21 cellular contexts compared by ENCODE assay signal in genomic region chr19:24099829-24100228, GRCh38.
"Had no signal": no experiment of that assay in that cellular context is flagged by ENCODE, and none has a peak within 500 bp of the region (broad histone marks: within the 10 kb centered on the region; RNA-seq: fewer than 3 reads in every experiment).

No MANE protein-coding gene starts in this region.

- H3K27ac ChIP-seq: gastroesophageal sphincter, heart left ventricle, neutrophil, stomach had no signal

- H3K9me3 ChIP-seq: gastroesophageal sphincter, heart left ventricle, neutrophil had no signal

- H3K9me3 Mint-ChIP-seq: type B pancreatic cell had no signal

- H3K27ac Mint-ChIP-seq: activated naive CD4-positive, alpha-beta T cell treated with anti-CD3 and anti-CD28 coated beads, Interleukin-2, amount 10 ng/mL, durations not matched to agents 7 days and 5 days; activated T-helper 17 cell treated with anti-CD3 and anti-CD28 coated beads, Interleukin-2, amount 50 U/mL, for 72 hours; memory B cell; type B pancreatic cell had no signal

- H3K27me3 ChIP-seq: gastroesophageal sphincter, heart left ventricle, neutrophil, stomach had no signal

- ATAC-seq: activated T-helper 17 cell treated with anti-CD3 and anti-CD28 coated beads, Interleukin-2, amount 50 U/mL, for 72 hours; gastroesophageal sphincter; left ventricle myocardium superior; naive thymus-derived CD8-positive, alpha-beta T cell had no signal

- H3K4me3 Mint-ChIP-seq: activated naive CD4-positive, alpha-beta T cell treated with anti-CD3 and anti-CD28 coated beads, Interleukin-2, amount 10 ng/mL, durations not matched to agents 7 days and 5 days; activated T-helper 17 cell treated with anti-CD3 and anti-CD28 coated beads, Interleukin-2, amount 50 U/mL, for 72 hours; memory B cell; type B pancreatic cell had no signal

- H3K27me3 Mint-ChIP-seq: activated naive CD4-positive, alpha-beta T cell treated with anti-CD3 and anti-CD28 coated beads, Interleukin-2, amount 10 ng/mL, durations not matched to agents 7 days and 5 days; activated T-helper 17 cell treated with anti-CD3 and anti-CD28 coated beads, Interleukin-2, amount 50 U/mL, for 72 hours; memory B cell; naive thymus-derived CD8-positive, alpha-beta T cell; type B pancreatic cell had no signal

- DNase-seq: activated CD4-positive, alpha-beta T cell treated with anti-CD3 and anti-CD28 coated beads, Interleukin-2, amount 50 U/mL, for 4 hours; activated CD4-positive, CD25-positive, alpha-beta regulatory T cell treated with anti-CD3 and anti-CD28 coated beads, Interleukin-2, amount 50 U/mL, for 72 hours; activated naive CD4-positive, alpha-beta T cell treated with anti-CD3 and anti-CD28 coated beads, Interleukin-2, amount 10 ng/mL, durations not matched to agents 7 days and 5 days; activated T-cell treated with anti-CD3 and anti-CD28 coated beads for 4 hours; caudate nucleus; cortex of kidney; erythroblast; heart left ventricle; left ventricle myocardium superior; naive thymus-derived CD8-positive, alpha-beta T cell; posterior cingulate gyrus; retina; SHP77 treated with DMSO at 0.1 percent for 48 hours; stimulated activated CD4-positive, alpha-beta T cell treated with anti-CD3 and anti-CD28 coated beads, Interleukin-12 subunit alpha, Interleukin-12 subunit beta, amount 100 ng/mL, for 4 hours; stimulated activated CD4-positive, alpha-beta T cell treated with anti-CD3 and anti-CD28 coated beads, Interleukin-1b, Interleukin-23, amount 100 ng/mL, for 48 hours; stomach had no signal

- H3K4me3 ChIP-seq: gastroesophageal sphincter, heart left ventricle, stomach had no signal

- H3K4me1 Mint-ChIP-seq: activated naive CD4-positive, alpha-beta T cell treated with anti-CD3 and anti-CD28 coated beads, Interleukin-2, amount 10 ng/mL, durations not matched to agents 7 days and 5 days had no signal
